Comparison of ENCODE assay signal across 1 cellular context in genomic region chr22:45703758-45704157, GRCh38.
TF ChIP-seq lines count a peak whose summit lies in the region.

No MANE protein-coding gene starts in this region.

TF ChIP-seq in WTC11, 78 proteins besides CTCF, POLR2A, EP300 and RAD21 (continued from another document):
- TF ChIP-seq USF2 (CRISPR knock-in tag; IDR thresholded peaks at IDR 0.05): no peak
- no peak for TF ChIP-seq NFE2L1 (CRISPR knock-in tag; IDR thresholded peaks at IDR 0.05)
- no peak for TF ChIP-seq CREM (CRISPR knock-in tag; IDR thresholded peaks at IDR 0.05)
- TF ChIP-seq ZNF281 (CRISPR knock-in tag; IDR thresholded peaks at IDR 0.05): no peak
- no peak for TF ChIP-seq MLX (CRISPR knock-in tag; IDR thresholded peaks at IDR 0.05)
